Comparison of ENCODE assay signal across 1 cellular context in the genomic region with DNA sequence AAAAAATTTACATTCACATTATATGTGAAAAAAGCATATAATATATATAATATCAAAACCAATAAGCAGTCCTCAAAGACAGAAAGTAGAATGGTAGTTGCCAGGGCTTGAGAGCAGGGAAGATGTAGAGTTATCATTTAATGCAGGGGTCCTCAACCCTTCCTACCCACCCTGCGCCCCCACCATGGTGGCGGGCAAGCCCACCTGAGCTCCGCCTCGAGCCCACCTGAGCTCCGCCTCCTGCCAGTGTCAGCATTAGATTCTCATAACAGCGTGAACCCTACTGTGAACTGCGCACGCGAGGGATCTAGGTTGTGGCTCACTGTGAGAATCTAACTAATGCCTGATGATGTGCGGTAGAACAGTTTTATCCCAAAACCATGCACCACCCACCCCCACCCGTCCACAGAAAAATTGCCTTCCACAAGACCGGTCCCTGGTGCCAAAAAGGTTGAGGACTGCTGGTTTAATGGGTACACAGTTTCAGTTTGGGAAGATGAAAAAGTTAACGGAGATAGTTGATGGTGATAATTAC.
TF ChIP-seq lines count a peak whose summit lies in the region.

No MANE protein-coding gene starts in this region.

TF ChIP-seq in WTC11, 78 proteins besides CTCF, POLR2A, EP300 and RAD21 (continued from another document):
- TF ChIP-seq AFF4 (CRISPR knock-in tag; IDR thresholded peaks at IDR 0.05; ENCODE audit: borderline replicate concordance): no peak
- no peak for TF ChIP-seq ZNF138 (CRISPR knock-in tag; conservative IDR thresholded peaks at IDR 0.05)
- TF ChIP-seq EMX1 (CRISPR knock-in tag; IDR thresholded peaks at IDR 0.05): no peak
